Comparison of ENCODE assay signal across 10 cellular contexts in genomic region chrX:100368167-100368566, GRCh38. TPM values are rescaled to one million over a fixed set of nuclear protein-coding genes. Genes with fewer than 3 reads are reported as not detected.
A peak's percentile ranks its signal among the peaks of the same experiment; 100 is the strongest.
DNase-seq lines count a peak whose midpoint lies in the region; ATAC-seq and TF ChIP-seq lines count a peak whose summit lies in the region.
"Had no signal": no experiment of that assay in that cellular context is flagged by ENCODE, and none has a peak within 500 bp of the region (broad histone marks: within the 10 kb centered on the region; RNA-seq: fewer than 3 reads in every experiment).

No MANE protein-coding gene starts in this region.

- peaks cover 0 to 7% of the 10 kb centered on the region in 2 donors for H3K27me3 Mint-ChIP-seq in CD8-positive, alpha-beta memory T cell

- ATAC-seq in GM21529 (IDR thresholded peaks at IDR 0.05; ENCODE audit: unreplicated experiment), result peak; percentile 65
- ATAC-seq in GM19467 (IDR thresholded peaks at IDR 0.05; ENCODE audit: unreplicated experiment), result no peak

- no peaks in the 10 kb centered on the region for H3K4me1 ChIP-seq in SJCRH30
- H3K4me1 ChIP-seq in CD8-positive, alpha-beta memory T cell (ENCODE audit: insufficient read depth, low read length), result no peaks in the 10 kb centered on the region
- H3K4me1 ChIP-seq: esophagus muscularis mucosa had no signal

- H3K4me1 Mint-ChIP-seq in CD8-positive, alpha-beta memory T cell, result no peaks in the 10 kb centered on the region

- peak; percentile 53 for TF ChIP-seq CTCF in kidney epithelial cell (IDR thresholded peaks at IDR 0.05; ENCODE audit: insufficient read depth, low read length, poor library complexity, severe bottlenecking)

- H3K36me3 Mint-ChIP-seq in CD8-positive, alpha-beta memory T cell, result no peaks in the 10 kb centered on the region

- POLR2A ChIA-PET in CD8-positive, alpha-beta memory T cell (lab: Charles Lee), result no interaction called here

- no peaks in the 10 kb centered on the region for H3K9me3 ChIP-seq in SJCRH30 (replicated peaks)
- no peaks in the 10 kb centered on the region for H3K9me3 ChIP-seq in CD8-positive, alpha-beta memory T cell (ENCODE audit: low read length)
- H3K9me3 ChIP-seq: esophagus muscularis mucosa had no signal

- no peak overlapping the region for H3K27ac ChIP-seq in SJCRH30
- H3K27ac ChIP-seq in CD8-positive, alpha-beta memory T cell (ENCODE audit: low read depth, low read length), result no peak overlapping the region
- H3K27ac ChIP-seq: esophagus muscularis mucosa had no signal

- H3K4me3 ChIP-seq in SJCRH30 (no peak overlapping the region), kidney epithelial cell (ENCODE audit: low read depth, low read length) (no peak overlapping the region)
- H3K4me3 ChIP-seq in CD8-positive, alpha-beta memory T cell (ENCODE audit: low read length), result no peak overlapping the region
- H3K4me3 ChIP-seq: esophagus muscularis mucosa had no signal

- DNase-seq in DMS 273 treated with DMSO at 0.1 percent for 48 hours (lab: John Stamatoyannopoulos, UW) (peak; percentile 4), SJCRH30 (peak; percentile 15 to 41), kidney epithelial cell (ENCODE audit: low read depth) (no peak), NCI-H1930 (lab: John Stamatoyannopoulos, UW) (no peak), mucosa of gallbladder (ENCODE audit: low spot score) (no peak)
- no peak for DNase-seq in CD8-positive, alpha-beta memory T cell

- H3K27ac Mint-ChIP-seq in CD8-positive, alpha-beta memory T cell, result no peak overlapping the region
- H3K27ac Mint-ChIP-seq: T-helper 1 cell treated with Interleukin-12 subunit alpha and Interleukin-12 subunit beta and Interleukin-4 antibody, amounts not matched to agents 30 μg/mL and 1 μg/mL, for 36 hours had no signal

- no peaks in the 10 kb centered on the region for H3K36me3 ChIP-seq in SJCRH30
- H3K36me3 ChIP-seq in kidney epithelial cell (ENCODE audit: control insufficient read depth, insufficient read depth, low read length), result no peaks in the 10 kb centered on the region
- H3K36me3 ChIP-seq in CD8-positive, alpha-beta memory T cell (ENCODE audit: insufficient read depth, low read length), result no peaks in the 10 kb centered on the region
- H3K36me3 ChIP-seq: esophagus muscularis mucosa had no signal

- no peak overlapping the region for H3K4me3 Mint-ChIP-seq in CD8-positive, alpha-beta memory T cell
- H3K4me3 Mint-ChIP-seq: T-helper 1 cell treated with Interleukin-12 subunit alpha and Interleukin-12 subunit beta and Interleukin-4 antibody, amounts not matched to agents 30 μg/mL and 1 μg/mL, for 36 hours had no signal

- H3K27me3 ChIP-seq in SJCRH30 (no peaks in the 10 kb centered on the region; the same call in 1 of the 2 replicates), kidney epithelial cell (ENCODE audit: control insufficient read depth, insufficient read depth, low read length) (no peaks in the 10 kb centered on the region)
- no peaks in the 10 kb centered on the region for H3K27me3 ChIP-seq in CD8-positive, alpha-beta memory T cell (ENCODE audit: insufficient read depth, low read length, poor library complexity, severe bottlenecking)
- H3K27me3 ChIP-seq: esophagus muscularis mucosa had no signal

- H3K9me3 Mint-ChIP-seq in CD8-positive, alpha-beta memory T cell, result no peaks in the 10 kb centered on the region
- H3K9me3 Mint-ChIP-seq: T-helper 1 cell treated with Interleukin-12 subunit alpha and Interleukin-12 subunit beta and Interleukin-4 antibody, amounts not matched to agents 30 μg/mL and 1 μg/mL, for 36 hours had no signal

- CTCF ChIA-PET in CD8-positive, alpha-beta memory T cell (lab: Charles Lee), result no interaction called here

RNA-seq across cellular contexts. Expression of gene PCDH19, which starts 41.9 kb away (rescaled TPM):
- 0.30 TPM in 2 replicates for total RNA-seq in SJCRH30 (2014; rRNA removed; shearing (Covaris generic))
- 0.04 and 0.07 TPM in 2 replicates for total RNA-seq in kidney epithelial cell
- total RNA-seq in mucosa of gallbladder, result 0.66 TPM
- not detected for total RNA-seq in CD8-positive, alpha-beta memory T cell
- not detected for polyA plus RNA-seq in CD8-positive, alpha-beta memory T cell

Comparison
In these comparisons a context has a peak if more than half of its experiments do, and no peak if none do; other contexts are left out.
1. DNase-seq: peak in DMS 273 treated with DMSO at 0.1 percent for 48 hours (single experiment) and SJCRH30 (2 of 2); none in kidney epithelial cell (single experiment), NCI-H1930 (0 of 2), mucosa of gallbladder (single experiment) and CD8-positive, alpha-beta memory T cell (0 of 5).